2 cellular contexts compared by ENCODE assay signal in genomic region chr1:213939888-213940287, GRCh38.
TF ChIP-seq lines count a peak whose summit lies in the region.

No MANE protein-coding gene starts in this region.

TF ChIP-seq in IMR-90, 13 proteins besides CTCF, POLR2A, EP300 and RAD21 (continued from another document):
- TF ChIP-seq CHD1 (IDR thresholded peaks at IDR 0.05; ENCODE audit: low read depth, low read length) (no peak), RFX5 (IDR thresholded peaks at IDR 0.05; ENCODE audit: low read depth, low read length) (no peak), SMC3 (IDR thresholded peaks at IDR 0.05; ENCODE audit: low read depth, low read length) (no peak), MAZ (IDR thresholded peaks at IDR 0.05; ENCODE audit: borderline replicate concordance, low read depth, low read length) (no peak), USF2 (IDR thresholded peaks at IDR 0.05; ENCODE audit: low read depth, low read length) (no peak), MXI1 (IDR thresholded peaks at IDR 0.05; ENCODE audit: borderline replicate concordance, low read depth, low read length) (no peak), RCOR1 (IDR thresholded peaks at IDR 0.05; ENCODE audit: insufficient replicate concordance, low read length) (no peak)

TF ChIP-seq in SK-N-SH, 30 proteins besides CTCF, POLR2A, EP300 and RAD21 (continued from another document):
- TF ChIP-seq USF2 (IDR thresholded peaks at IDR 0.05; ENCODE audit: borderline replicate concordance, low read depth, low read length) (no peak), MXI1 (IDR thresholded peaks at IDR 0.05; ENCODE audit: low read depth, low read length) (no peak), CHD2 (IDR thresholded peaks at IDR 0.05; ENCODE audit: low read length, partially characterized antibody) (no peak), ELF1 (IDR thresholded peaks at IDR 0.05) (no peak), POLR2AphosphoS5 (IDR thresholded peaks at IDR 0.05; ENCODE audit: low read depth, low read length) (no peak), TAF1 (IDR thresholded peaks at IDR 0.05; ENCODE audit: borderline replicate concordance, low read depth, low read length) (no peak), PBX3 (IDR thresholded peaks at IDR 0.05) (no peak), FOXJ3 (CRISPR knock-in tag; IDR thresholded peaks at IDR 0.05) (no peak), FOSL2 (IDR thresholded peaks at IDR 0.05; ENCODE audit: borderline replicate concordance, low read depth) (no peak), SMC3 (IDR thresholded peaks at IDR 0.05; ENCODE audit: low read depth, low read length) (no peak), TCF12 (IDR thresholded peaks at IDR 0.05) (no peak), MAX (IDR thresholded peaks at IDR 0.05; ENCODE audit: low read depth) (no peak), GATA2 (CRISPR knock-in tag; IDR thresholded peaks at IDR 0.05) (no peak)
